8 cellular contexts compared by ENCODE assay signal in the genomic region with DNA sequence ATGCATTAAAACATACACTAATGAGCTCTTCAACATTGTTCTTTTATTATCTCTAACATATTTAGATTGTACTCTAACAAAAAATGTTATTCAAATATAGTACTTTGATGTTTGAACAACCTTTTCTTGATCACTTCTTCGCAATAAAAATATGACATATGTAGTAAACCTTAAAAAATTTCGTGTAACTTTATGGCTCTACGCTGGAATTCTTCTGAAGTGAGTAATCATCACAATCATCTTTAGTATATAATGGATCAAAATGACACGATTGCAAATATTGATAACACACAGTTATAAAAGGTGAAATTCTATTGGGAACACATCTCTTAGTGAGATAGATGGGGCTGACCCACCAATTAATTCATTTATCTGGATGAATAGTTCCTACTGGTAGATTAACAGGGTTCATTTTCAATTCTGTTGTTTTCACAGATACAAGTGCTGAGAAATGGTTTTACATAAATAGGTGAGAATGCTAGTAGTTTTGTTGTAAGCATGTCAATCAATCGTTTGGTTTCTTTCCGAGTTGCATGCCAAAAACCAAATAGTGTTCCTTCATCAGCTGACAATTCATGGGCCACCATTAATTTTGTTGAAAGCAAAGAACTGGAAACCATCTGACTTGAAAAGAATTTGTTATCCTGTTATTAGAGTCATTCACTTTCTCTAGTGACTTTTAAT. TPM values are rescaled to one million over a fixed set of nuclear protein-coding genes. Genes with fewer than 3 reads are reported as not detected.
DNase-seq lines count a peak whose midpoint lies in the region; ATAC-seq and TF ChIP-seq lines count a peak whose summit lies in the region.

No MANE protein-coding gene starts in this region.

- no peak overlapping the region for H2AFZ ChIP-seq in mesenchymal stem cell (ENCODE audit: low read depth, low read length)

- no peaks in the 10 kb centered on the region for H3K9me3 ChIP-seq in A673 (ENCODE audit: low read depth, low read length, poor library complexity, severe bottlenecking)
- H3K9me3 ChIP-seq in mesenchymal stem cell (ENCODE audit: control insufficient read depth, low read length) = no peaks in the 10 kb centered on the region

- no peaks in the 10 kb centered on the region for H3K9me3 Mint-ChIP-seq in brain

- no peak overlapping the region for H2BK5ac ChIP-seq in mesenchymal stem cell (ENCODE audit: low read depth, low read length, poor library complexity, severe bottlenecking)

- peaks cover 37% of the 10 kb centered on the region for H3K4me1 Mint-ChIP-seq in brain

- H3K14ac ChIP-seq in mesenchymal stem cell (ENCODE audit: low read length in 2 of 2) = no peak overlapping the region

- CTCF ChIA-PET in A673 (lab: Charles Lee) = no interaction called here

- H3K9ac ChIP-seq in mesenchymal stem cell (ENCODE audit: low read length) = peak overlapping the region; percentile 97

- no TSS peak for BruUV-seq in A673 (replicated peaks; lab: Mats Ljungman, UMichigan)

- peaks cover 15% of the 10 kb centered on the region for H3K27me3 Mint-ChIP-seq in brain

- peaks cover 14% of the 10 kb centered on the region for H3K36me3 Mint-ChIP-seq in brain

- ATAC-seq in HG03457 (IDR thresholded peaks at IDR 0.05; ENCODE audit: unreplicated experiment) = no peak

- H3K23ac ChIP-seq in mesenchymal stem cell (ENCODE audit: low read length in 2 of 2) = no peak overlapping the region

- TF ChIP-seq CTCF in A673 (conservative IDR thresholded peaks at IDR 0.05; ENCODE audit: low read depth, low read length) (no peak), brain (conservative IDR thresholded peaks at IDR 0.05) (no peak)

- H3K4me3 ChIP-seq in A673 (ENCODE audit: low read depth, low read length, poor library complexity, severe bottlenecking) (peak overlapping the region; percentile 83), mesenchymal stem cell (ENCODE audit: insufficient read depth in 1 of 2, low read depth in 1 of 2, low read length in 2 of 2) (peak overlapping the region in 1 of 2 experiments; percentile 100)

- H3K27me3 ChIP-seq in A673 (replicated peaks; ENCODE audit: insufficient read depth, low read depth, low read length, poor library complexity) (no peaks in the 10 kb centered on the region), mesenchymal stem cell (ENCODE audit: control insufficient read depth in 1 of 2, insufficient read depth in 1 of 2, low read length in 2 of 2) (no peaks in the 10 kb centered on the region)

- peak overlapping the region; percentile 90 to 96 (median 95) for H3K4me3 Mint-ChIP-seq in brain

- peak overlapping the region; percentile 18 for H3K4me2 ChIP-seq in mesenchymal stem cell (ENCODE audit: low read length, poor library complexity, severe bottlenecking)

- H3K36me3 ChIP-seq in A673 (ENCODE audit: insufficient read depth, low read length, poor library complexity, severe bottlenecking) = peaks cover 13% of the 10 kb centered on the region
- H3K36me3 ChIP-seq in mesenchymal stem cell (ENCODE audit: control insufficient read depth in 1 of 2, insufficient read depth in 2 of 2, low read depth in 1 of 2, low read length in 2 of 2) = peaks cover 14 to 21% of the 10 kb centered on the region in 2 experiments

- peak overlapping the region; percentile 96 to 99 (median 98) for H3K27ac Mint-ChIP-seq in brain

- H3K4me1 ChIP-seq in A673 (ENCODE audit: insufficient read depth, low read length, poor library complexity, severe bottlenecking) = peaks cover 7% of the 10 kb centered on the region
- peaks cover 8% of the 10 kb centered on the region for H3K4me1 ChIP-seq in mesenchymal stem cell (ENCODE audit: control insufficient read depth, insufficient read depth, low read depth, low read length)

- no peak overlapping the region for H2AK5ac ChIP-seq in mesenchymal stem cell (ENCODE audit: low read length, severe bottlenecking)

- H4K8ac ChIP-seq in mesenchymal stem cell (ENCODE audit: low read length) = no peak overlapping the region

- no peak overlapping the region for H2BK12ac ChIP-seq in mesenchymal stem cell (ENCODE audit: low read length in 2 of 2)

- intact Hi-C loops in A673 (cut with micrococcal nuclease; ENCODE audit: unreplicated experiment) = loop anchor here (10.0 kb wide), 1 partner anchor 148 kb away; no protein-coding TSS in a partner anchor

- 100% methylated on average over 1 of the region's 6 CpGs for WGBS in mesenchymal stem cell

- no peak overlapping the region for H3K4ac ChIP-seq in mesenchymal stem cell (ENCODE audit: low read depth in 1 of 2, low read length in 2 of 2)

- H3K18ac ChIP-seq in mesenchymal stem cell (ENCODE audit: low read depth in 1 of 2, low read length in 2 of 2) = no peak overlapping the region

- POLR2A ChIA-PET in A673 (lab: Charles Lee; ENCODE audit: low non-redundant PET) = no interaction called here

- H3K79me1 ChIP-seq in mesenchymal stem cell (replicated peaks; ENCODE audit: low read length, poor library complexity, severe bottlenecking) = peaks cover 23% of the 10 kb centered on the region

- no peak overlapping the region for H2BK120ac ChIP-seq in mesenchymal stem cell (ENCODE audit: low read depth, low read length)

- H3K27ac ChIP-seq in A673 (ENCODE audit: low read depth, low read length, poor library complexity, severe bottlenecking) = peak overlapping the region; percentile 97
- H3K27ac ChIP-seq in mesenchymal stem cell (ENCODE audit: low read length, poor library complexity, severe bottlenecking) = no peak overlapping the region

- H4K91ac ChIP-seq in mesenchymal stem cell (ENCODE audit: low read length) = no peak overlapping the region

- H2BK15ac ChIP-seq in mesenchymal stem cell (ENCODE audit: low read depth, poor library complexity, severe bottlenecking) = no peak overlapping the region

- no peak for DNase-seq in A673 (ENCODE audit: low spot score)
- DNase-seq in HT-29 (ENCODE audit: low spot score) = peak; percentile 7
- no peak for DNase-seq in mesenchymal stem cell
- DNase-seq in SW 1271 (lab: John Stamatoyannopoulos, UW) = no peak
- no peak for DNase-seq in effector CD4-positive, alpha-beta T cell
- DNase-seq in globus pallidus (ENCODE audit: low spot score) = no peak

RNA-seq across cellular contexts. Expression of a gene that starts 1.5 kb away (rescaled TPM):
- 57.5 and 72.1 TPM in 2 replicates for total RNA-seq in A673 (2021)
- total RNA-seq in HT-29 (2014; rRNA removed; shearing (Covaris generic)) = 29.8 and 41.2 TPM in 2 replicates
- polyA plus RNA-seq in brain (ENCODE audit: insufficient read depth, low read depth, low replicate concordance) = 19.4 TPM
- 49.7 TPM for polyA plus RNA-seq in mesenchymal stem cell (2013, experiment 1 of 2)
- 51.8 TPM for polyA plus RNA-seq in mesenchymal stem cell (2013, experiment 2 of 2)

RNA-seq across cellular contexts. Expression of a gene that starts 8.8 kb away (rescaled TPM):
- total RNA-seq in A673 (2021) = not detected in 2 replicates
- total RNA-seq in HT-29 (2014; rRNA removed; shearing (Covaris generic)) = not detected in 2 replicates
- not detected for polyA plus RNA-seq in brain (ENCODE audit: insufficient read depth, low read depth, low replicate concordance)
- polyA plus RNA-seq in mesenchymal stem cell (2013, experiment 1 of 2) = not detected
- not detected for polyA plus RNA-seq in mesenchymal stem cell (2013, experiment 2 of 2)
